Comparison of ENCODE assay signal across 21 cellular contexts in the genomic region with DNA sequence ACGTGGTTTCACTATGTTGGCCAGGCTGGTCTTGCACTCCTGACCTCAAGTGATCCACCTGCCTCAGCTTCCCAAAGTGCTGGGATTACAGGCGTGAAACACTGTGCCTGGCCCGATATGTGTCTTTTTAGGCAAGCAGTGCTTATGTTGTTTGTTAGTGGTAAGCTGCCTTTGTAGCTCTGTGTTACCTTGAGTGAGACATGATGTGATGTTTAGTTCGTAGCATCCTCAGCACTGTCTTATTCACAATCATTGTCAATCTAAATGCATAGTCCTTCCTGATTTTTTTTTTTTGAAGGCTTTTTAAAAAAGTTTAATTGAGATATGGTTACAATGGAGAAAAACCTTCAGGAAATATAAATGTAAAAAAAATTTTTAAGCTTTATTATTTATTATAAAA. TPM values are rescaled to one million over a fixed set of nuclear protein-coding genes. Genes with fewer than 3 reads are reported as not detected.
DNase-seq lines count a peak whose midpoint lies in the region; ATAC-seq, FAIRE-seq and TF ChIP-seq lines count a peak whose summit lies in the region.
"Had no signal": no experiment of that assay in that cellular context is flagged by ENCODE, and none has a peak within 500 bp of the region (broad histone marks: within the 10 kb centered on the region; RNA-seq: fewer than 3 reads in every experiment).

No MANE protein-coding gene starts in this region.

- H3K4me2 ChIP-seq in GM23338, result no peak overlapping the region
- no peak overlapping the region for H3K4me2 ChIP-seq in IMR-90 (ENCODE audit: low read depth, low read length)
- no peak overlapping the region for H3K4me2 ChIP-seq in GM12878 (ENCODE audit: control insufficient read depth, insufficient read depth)
- H3K4me2 ChIP-seq: A549; BLaER1 treated with 17β-estradiol and CSF1 and Interleukin-3, amounts not matched to agents 10 nM and 100 nM had no signal

- H3K4me1 Mint-ChIP-seq in GM23338, result peaks cover 5% of the 10 kb centered on the region
- peaks cover 4% of the 10 kb centered on the region for H3K4me1 Mint-ChIP-seq in activated naive CD4-positive, alpha-beta T cell treated with anti-CD3 and anti-CD28 coated beads for 36 hours (ENCODE audit: low read depth)
- peaks cover 1% of the 10 kb centered on the region for H3K4me1 Mint-ChIP-seq in endodermal cell

- no peaks in the 10 kb centered on the region for H3K9me2 ChIP-seq in GM23338 (ENCODE audit: insufficient read depth)

- H3K4me3 ChIP-seq in GM23338, result no peak overlapping the region
- no peak overlapping the region for H3K4me3 ChIP-seq in IMR-90 (ENCODE audit: insufficient read depth, low read depth, low read length)
- no peak overlapping the region for H3K4me3 ChIP-seq in GM12878
- no peak overlapping the region for H3K4me3 ChIP-seq in tibial nerve
- H3K4me3 ChIP-seq in endodermal cell (ENCODE audit: low read length), result no peak overlapping the region
- H3K4me3 ChIP-seq: A549; BLaER1 treated with 17β-estradiol and CSF1 and Interleukin-3, amounts not matched to agents 10 nM and 100 nM had no signal

- no peak overlapping the region for H3K9ac ChIP-seq in IMR-90 (ENCODE audit: low read depth, low read length)
- H3K9ac ChIP-seq in GM12878 (ENCODE audit: control insufficient read depth, insufficient read depth, low read length), result no peak overlapping the region
- no peak overlapping the region for H3K9ac ChIP-seq in endodermal cell (ENCODE audit: extremely low read depth, low read length, poor library complexity, severe bottlenecking)
- H3K9ac ChIP-seq: BLaER1 treated with 17β-estradiol and CSF1 and Interleukin-3, amounts not matched to agents 10 nM and 100 nM had no signal

- H3K9me1 ChIP-seq in IMR-90 (ENCODE audit: insufficient read depth, low read length), result peaks cover 12% of the 10 kb centered on the region; the same call in 1 of the 2 replicates

- TF ChIP-seq CTCF in GM23338 (conservative IDR thresholded peaks at IDR 0.05; ENCODE audit: low read depth in 2 of 2), result no peak
- TF ChIP-seq CTCF in IMR-90 (conservative IDR thresholded peaks at IDR 0.05; ENCODE audit: low read depth, low read length), result no peak
- TF ChIP-seq CTCF in GM12878 (IDR thresholded peaks at IDR 0.05 in 2 of 3, conservative IDR thresholded peaks at IDR 0.05 in 1 of 3; ENCODE audit: control insufficient read depth in 2 of 3, extremely low read depth in 1 of 3, insufficient read depth in 1 of 3, low read depth in 3 of 3, low read length in 3 of 3), result no peak
- TF ChIP-seq CTCF in tibial nerve (IDR thresholded peaks at IDR 0.05), result no peak
- TF ChIP-seq CTCF in endodermal cell (conservative IDR thresholded peaks at IDR 0.05), result no peak

- no peak overlapping the region for H2BK20ac ChIP-seq in IMR-90 (ENCODE audit: low read depth, low read length)

- SMC1A ChIA-PET in GM12878 (lab: Charles Lee; ENCODE audit: uncharacterized antibody, unreplicated experiment), result interaction anchor here (0.9 to 1.8 kb wide), 3 partner anchors 15 to 24 kb away, joined by 3 read pairs; no protein-coding TSS in a partner anchor

- no peak overlapping the region for H2BK5ac ChIP-seq in IMR-90 (ENCODE audit: low read depth, low read length, poor library complexity, severe bottlenecking)

- H2BK15ac ChIP-seq in IMR-90 (ENCODE audit: low read depth, low read length), result no peak overlapping the region

- no peaks in the 10 kb centered on the region for H3K36me3 ChIP-seq in GM23338 (ENCODE audit: insufficient read depth)
- peaks cover 2% of the 10 kb centered on the region; the same call in 1 of the 2 replicates for H3K36me3 ChIP-seq in IMR-90 (ENCODE audit: control insufficient read depth, insufficient read depth, low read length)
- 0 out of 4 replicates have a peak, but pooled peaks cover 0 to 1% of the 10 kb centered on the region in 2 experiments for H3K36me3 ChIP-seq in GM12878 (ENCODE audit: control insufficient read depth in 2 of 2, insufficient read depth in 2 of 2, low read length in 1 of 2)
- H3K36me3 ChIP-seq in tibial nerve, result no peaks in the 10 kb centered on the region
- no peaks in the 10 kb centered on the region for H3K36me3 ChIP-seq in endodermal cell (ENCODE audit: control insufficient read depth, insufficient read depth, low read length)

- in situ Hi-C loops in IMR-90 (cut with MboI; ENCODE audit: low sequenced_read_pairs), result no loop called here
- in situ Hi-C loops in GM12878 (cut with MboI), result no loop called here

- H2AK5ac ChIP-seq in IMR-90 (ENCODE audit: low read depth, low read length), result no peak overlapping the region

- TF ChIP-seq EP300 in GM12878 (IDR thresholded peaks at IDR 0.05; ENCODE audit: borderline replicate concordance in 1 of 2, control insufficient read depth in 1 of 2, low read depth in 2 of 2, low read length in 2 of 2), result no peak
- TF ChIP-seq EP300 in tibial nerve (IDR thresholded peaks at IDR 0.05), result no peak

- no peak overlapping the region for H3K27ac Mint-ChIP-seq in GM23338
- no peak overlapping the region for H3K27ac Mint-ChIP-seq in activated naive CD4-positive, alpha-beta T cell treated with anti-CD3 and anti-CD28 coated beads for 36 hours
- no peak overlapping the region for H3K27ac Mint-ChIP-seq in endodermal cell
- H3K27ac Mint-ChIP-seq: B cell; CD4-positive, alpha-beta T cell; CD8-positive, alpha-beta T cell had no signal

- dilution Hi-C loops in IMR-90 (cut with HindIII; ENCODE audit: low sequenced_read_pairs, unreplicated experiment), result no loop called here

- no peaks in the 10 kb centered on the region for H3F3A ChIP-seq in GM23338 (replicated peaks; ENCODE audit: low read depth)

- ATAC-seq in GM23338 (no peak), IMR-90 (ENCODE audit: low read depth) (no peak), GM12878 (no peak)
- ATAC-seq: A549; CD8-positive, alpha-beta T cell had no signal

- no peaks in the 10 kb centered on the region for H3K27me3 ChIP-seq in GM23338 (ENCODE audit: insufficient read depth)
- H3K27me3 ChIP-seq in IMR-90 (ENCODE audit: control insufficient read depth, insufficient read depth, low read length), result no peaks in the 10 kb centered on the region
- H3K27me3 ChIP-seq in GM12878 (replicated peaks in 1 of 2; ENCODE audit: control insufficient read depth in 2 of 2, insufficient read depth in 2 of 2, low read length in 1 of 2), result no peaks in the 10 kb centered on the region
- H3K27me3 ChIP-seq in tibial nerve, result no peaks in the 10 kb centered on the region
- no peaks in the 10 kb centered on the region for H3K27me3 ChIP-seq in endodermal cell (ENCODE audit: control insufficient read depth, insufficient read depth, low read length, poor library complexity, severe bottlenecking)
- H3K27me3 ChIP-seq: BLaER1 treated with 17β-estradiol and CSF1 and Interleukin-3, amounts not matched to agents 10 nM and 100 nM had no signal

- no peak overlapping the region for H3K4ac ChIP-seq in IMR-90 (ENCODE audit: low read depth, low read length)

- FAIRE-seq in GM12878 (lab: Jason Lieb, UNC), result peak; percentile 7
- FAIRE-seq: A549, D721Med, GM12891, GM19239 had no signal

- 0 out of 2 replicates have a peak overlapping the region, but pooled peaks have one; percentile 74 for H3K14ac ChIP-seq in IMR-90 (replicated peaks; ENCODE audit: low read depth, low read length)

- POLR2A ChIA-PET in IMR-90 (lab: Charles Lee; ENCODE audit: unreplicated experiment) (interaction anchor here (0.7 kb wide), 1 partner anchor 48 kb away, joined by 3 read pairs; no protein-coding TSS in a partner anchor), GM12878 (lab: Charles Lee) (interaction anchor here (0.9 kb wide), 1 partner anchor 33 kb away, joined by 3 read pairs; no protein-coding TSS in a partner anchor)

- peak overlapping the region; percentile 50; the same call in 1 of the 2 replicates for H3K27ac ChIP-seq in GM23338 (ENCODE audit: low read depth)
- H3K27ac ChIP-seq in IMR-90 (ENCODE audit: insufficient read depth, low read length), result no peak overlapping the region
- no peak overlapping the region for H3K27ac ChIP-seq in GM12878 (ENCODE audit: control insufficient read depth, insufficient read depth)
- H3K27ac ChIP-seq in tibial nerve, result no peak overlapping the region
- no peak overlapping the region for H3K27ac ChIP-seq in endodermal cell (ENCODE audit: low read depth, low read length)
- H3K27ac ChIP-seq: 22Rv1; A549; BLaER1 treated with 17β-estradiol and CSF1 and Interleukin-3, amounts not matched to agents 10 nM and 100 nM; C4-2B had no signal

- H3K9me3 Mint-ChIP-seq in GM23338, result no peaks in the 10 kb centered on the region
- H3K9me3 Mint-ChIP-seq in activated naive CD4-positive, alpha-beta T cell treated with anti-CD3 and anti-CD28 coated beads for 36 hours, result no peaks in the 10 kb centered on the region
- H3K9me3 Mint-ChIP-seq in endodermal cell, result no peaks in the 10 kb centered on the region
- H3K9me3 Mint-ChIP-seq: CD4-positive, alpha-beta T cell; CD8-positive, alpha-beta T cell had no signal

- H3K36me3 Mint-ChIP-seq in GM23338 (ENCODE audit: low read depth) (0 out of 3 replicates have a peak, but pooled peaks cover 11% of the 10 kb centered on the region), endodermal cell (ENCODE audit: low read depth) (peaks cover 6% of the 10 kb centered on the region)
- H3K36me3 Mint-ChIP-seq in activated naive CD4-positive, alpha-beta T cell treated with anti-CD3 and anti-CD28 coated beads for 36 hours (ENCODE audit: low read depth), result peaks cover 1% of the 10 kb centered on the region

- TF ChIP-seq RAD21 in IMR-90 (IDR thresholded peaks at IDR 0.05; ENCODE audit: low read length) (no peak), GM12878 (IDR thresholded peaks at IDR 0.05; ENCODE audit: insufficient read depth, low read depth, low read length) (no peak)

- peaks cover 43 to 75% of the 10 kb centered on the region in 2 experiments for H3K79me1 ChIP-seq in IMR-90 (ENCODE audit: low read depth in 1 of 2, low read length in 2 of 2)

- WGBS in IMR-90 (ENCODE audit: extremely low coverage in 2 of 2, insufficient read length in 1 of 2), 2 experiments, result 80% methylated on average over 1 of the region's 4 CpGs; no CpG with 5 or more reads in 1 of the 2 experiments
- 90% methylated on average over 4 of the region's 4 CpGs for WGBS in GM12878 (ENCODE audit: insufficient coverage, insufficient replicate concordance, low lambda C conversion rate, missing lambda C conversion rate)
- WGBS in tibial nerve, 2 donors, result 85 to 87% methylated on average over 4 of the region's 4 CpGs
- WGBS in endodermal cell (ENCODE audit: insufficient coverage in 1 of 2, insufficient read length in 1 of 2), 2 experiments, result 83 to 92% methylated on average over 1 to 3 of the region's 4 CpGs

- H3K4me3 Mint-ChIP-seq in GM23338, result no peak overlapping the region
- no peak overlapping the region for H3K4me3 Mint-ChIP-seq in activated naive CD4-positive, alpha-beta T cell treated with anti-CD3 and anti-CD28 coated beads for 36 hours
- H3K4me3 Mint-ChIP-seq in endodermal cell, result no peak overlapping the region
- H3K4me3 Mint-ChIP-seq: B cell; CD4-positive, alpha-beta T cell; CD8-positive, alpha-beta T cell had no signal

- H2AK9ac ChIP-seq in IMR-90 (replicated peaks; ENCODE audit: low read depth, low read length, poor library complexity), result no peak overlapping the region

- RAD21 ChIA-PET in GM12878 (lab: Charles Lee; ENCODE audit: unreplicated experiment), result no interaction called here

- H2BK120ac ChIP-seq in IMR-90 (ENCODE audit: low read depth, low read length), result no peak overlapping the region

- H3K23ac ChIP-seq in IMR-90 (ENCODE audit: low read depth, low read length), result no peak overlapping the region

- H4K5ac ChIP-seq in IMR-90 (ENCODE audit: low read depth, low read length), result no peak overlapping the region

- intact Hi-C loops in IMR-90 (cut with micrococcal nuclease) (no loop called here), GM12878 (cut with micrococcal nuclease; ENCODE audit: unreplicated experiment) (no loop called here)
- intact Hi-C loops in activated naive CD4-positive, alpha-beta T cell treated with anti-CD3 and anti-CD28 coated beads for 36 hours (cut with micrococcal nuclease), result no loop called here

- DNase-seq in GM23338 (ENCODE audit: low spot score) (no peak), IMR-90 (no peak), GM12878 (ENCODE audit: low read depth, low spot score) (no peak), tibial nerve (ENCODE audit: low spot score in 2 of 2) (no peak), endodermal cell (no peak)
- no peak for DNase-seq in activated naive CD4-positive, alpha-beta T cell treated with anti-CD3 and anti-CD28 coated beads for 36 hours
- DNase-seq: AML-193; Caco-2; Calu3; CD4-positive, alpha-beta T cell; CD8-positive, alpha-beta T cell; DMS79 treated with DMSO at 0.1 percent for 48 hours; GDM1 had no signal

- no peak overlapping the region for H2AFZ ChIP-seq in GM23338
- H2AFZ ChIP-seq in IMR-90 (replicated peaks; ENCODE audit: low read length, poor library complexity), result no peak overlapping the region
- H2AFZ ChIP-seq in GM12878 (ENCODE audit: control insufficient read depth, low read depth, low read length), result no peak overlapping the region

- H4K20me1 ChIP-seq in GM23338 (replicated peaks; ENCODE audit: insufficient read depth) (no peaks in the 10 kb centered on the region; the same call in none of the 2 replicates), IMR-90 (ENCODE audit: insufficient read depth, low read length) (peaks cover 7% of the 10 kb centered on the region; the same call in 1 of the 2 replicates), GM12878 (ENCODE audit: control insufficient read depth, insufficient read depth) (no peaks in the 10 kb centered on the region)

- H3K4me1 ChIP-seq in GM23338 (ENCODE audit: insufficient read depth) (0 out of 2 replicates have a peak, but pooled peaks cover 5% of the 10 kb centered on the region), IMR-90 (ENCODE audit: control insufficient read depth, insufficient read depth, low read length) (peaks cover 1% of the 10 kb centered on the region; the same call in 1 of the 2 replicates), GM12878 (ENCODE audit: control insufficient read depth, insufficient read depth, low read length) (no peaks in the 10 kb centered on the region), tibial nerve (no peaks in the 10 kb centered on the region), endodermal cell (ENCODE audit: control insufficient read depth, insufficient read depth, low read length) (no peaks in the 10 kb centered on the region)
- H3K4me1 ChIP-seq: BLaER1 treated with 17β-estradiol and CSF1 and Interleukin-3, amounts not matched to agents 10 nM and 100 nM; Caco-2 had no signal

- H3K9me3 ChIP-seq in IMR-90 (ENCODE audit: control insufficient read depth, insufficient read depth, low read length) (no peaks in the 10 kb centered on the region), GM12878 (replicated peaks; ENCODE audit: control insufficient read depth, insufficient read depth, low read length) (no peaks in the 10 kb centered on the region; the same call in 2 of the 3 replicates), tibial nerve (no peaks in the 10 kb centered on the region), endodermal cell (ENCODE audit: control insufficient read depth, low read length) (no peaks in the 10 kb centered on the region)
- H3K9me3 ChIP-seq: A549, Caco-2 had no signal

- TF ChIP-seq POLR2A in IMR-90 (IDR thresholded peaks at IDR 0.05; ENCODE audit: low read depth, low read length), result no peak
- TF ChIP-seq POLR2A in GM12878 (IDR thresholded peaks at IDR 0.05; ENCODE audit: low read depth, low read length), result no peak
- no peak for TF ChIP-seq POLR2A in tibial nerve (IDR thresholded peaks at IDR 0.05)

- H3K18ac ChIP-seq in IMR-90 (ENCODE audit: low read depth, low read length), result no peak overlapping the region

- H4K91ac ChIP-seq in IMR-90 (ENCODE audit: insufficient read depth, low read depth, low read length), result no peak overlapping the region

- CTCF ChIA-PET in IMR-90 (lab: Yijun Ruan, JAX) (interaction anchor here (0.5 kb wide), 1 partner anchor 9 kb away, joined by 5 read pairs; no protein-coding TSS in a partner anchor), GM12878 (lab: Yijun Ruan, JAX) (no interaction called here)
- CTCF ChIA-PET in activated naive CD4-positive, alpha-beta T cell treated with anti-CD3 and anti-CD28 coated beads for 36 hours (lab: Charles Lee), result interaction anchor here (0.9 to 1.2 kb wide), 2 partner anchors 38 to 127 kb away, joined by 3 to 5 read pairs; no protein-coding TSS in a partner anchor

- H3K79me2 ChIP-seq in GM23338 (replicated peaks; ENCODE audit: insufficient read depth) (peaks cover 82% of the 10 kb centered on the region), GM12878 (ENCODE audit: control insufficient read depth, insufficient read depth, low read length) (no peaks in the 10 kb centered on the region; the same call in none of the 2 replicates)

- peaks cover 2% of the 10 kb centered on the region for H3K27me3 Mint-ChIP-seq in GM23338 (ENCODE audit: insufficient read depth, low read depth, poor library complexity)
- no peaks in the 10 kb centered on the region for H3K27me3 Mint-ChIP-seq in activated naive CD4-positive, alpha-beta T cell treated with anti-CD3 and anti-CD28 coated beads for 36 hours (ENCODE audit: low read depth)
- no peaks in the 10 kb centered on the region for H3K27me3 Mint-ChIP-seq in endodermal cell (ENCODE audit: insufficient read depth)
- H3K27me3 Mint-ChIP-seq: B cell; CD4-positive, alpha-beta T cell had no signal

- no peak overlapping the region for H3K56ac ChIP-seq in IMR-90 (ENCODE audit: extremely low read depth, insufficient read depth, low read length)

- H4K8ac ChIP-seq in IMR-90 (ENCODE audit: low read depth in 2 of 2, low read length in 2 of 2), result no peak overlapping the region

- BruUV-seq in IMR-90 (replicated peaks; lab: Mats Ljungman, UMichigan) (no TSS peak), GM12878 (replicated peaks; lab: Mats Ljungman, UMichigan) (no TSS peak)

RNA-seq across cellular contexts. Expression of a gene that starts 45.5 kb away (rescaled TPM):
- 77.7 and 80.3 TPM in 2 replicates for total RNA-seq in GM23338 (2014; rRNA removed; shearing (Covaris generic))
- polyA plus RNA-seq in GM23338 (2016; fragmentation: Nextera tagmentation; extraction: Ambion mirVana), result 35.1 and 37.6 TPM in 2 replicates
- 47.5 and 48.6 TPM in 2 replicates for total RNA-seq in IMR-90 (2012; rRNA removed)
- 24.7 and 27.0 TPM in 2 replicates for polyA plus RNA-seq in IMR-90 (2012; rRNA removed)
- polyA plus RNA-seq in IMR-90 (2012; cell fraction: cytosol; rRNA removed), result 8.7 and 18.7 TPM in 2 replicates
- polyA plus RNA-seq in IMR-90 (2012; cell fraction: nucleus; rRNA removed; ENCODE audit: low replicate concordance), result 19.3 and 46.1 TPM in 2 replicates
- total RNA-seq in GM12878 (2013; cell fraction: nucleolus; rRNA removed), result 67.3 and 73.2 TPM in 2 replicates
- 39.3 and 42.9 TPM in 2 replicates for total RNA-seq in GM12878 (2014; rRNA removed)
- 51.7 and 55.0 TPM in 2 replicates for total RNA-seq in GM12878 (2014; rRNA removed; fragmentation: Illumina TruSeq; extraction: Trizol)
- 45.6 and 53.2 TPM in 2 replicates for total RNA-seq in GM12878 (2021)
- 26.7 TPM for polyA plus RNA-seq in GM12878 (2011; ENCODE audit: low read depth)
- polyA plus RNA-seq in GM12878 (2011; rRNA removed), result 47.3 and 54.1 TPM in 2 replicates
- 40.4 and 42.3 TPM in 2 replicates for polyA plus RNA-seq in GM12878 (2011; cell fraction: cytosol; rRNA removed)
- polyA plus RNA-seq in GM12878 (2011; cell fraction: nucleus; rRNA removed), result 37.6 and 43.1 TPM in 2 replicates
- 23.0 and 23.9 TPM in 2 replicates for polyA plus RNA-seq in GM12878 (2012)
- polyA plus RNA-seq in GM12878 (2014; fragmentation: Illumina TruSeq; extraction: Trizol), result 52.0 and 64.1 TPM in 2 replicates
- polyA plus RNA-seq in GM12878 (2014; fragmentation: Nextera tagmentation; extraction: Ambion mirVana), result 10 to 100 TPM; 26.3 to 48.8 TPM
- polyA plus RNA-seq in GM12878 (2014; rRNA removed), result 41.6 and 42.6 TPM in 2 replicates
- 10 to 100 TPM; 46.6 to 51.7 TPM for polyA plus RNA-seq in GM12878 (2016; fragmentation: Nextera tagmentation; extraction: Ambion mirVana)
- polyA minus RNA-seq in GM12878 (2011; rRNA and poly(A)+ RNA removed), result 56.5 and 59.0 TPM in 2 replicates
- 11.1 and 20.9 TPM in 2 replicates for polyA minus RNA-seq in GM12878 (2011; cell fraction: cytosol; rRNA and poly(A)+ RNA removed)
- polyA minus RNA-seq in GM12878 (2011; cell fraction: nucleus; rRNA and poly(A)+ RNA removed), result 17.5 and 31.8 TPM in 2 replicates
- 10 to 100 TPM; 17.3 to 26.7 (median 24.9) TPM for total RNA-seq in tibial nerve
- 10 to 100 TPM; 70.1 to 72.6 TPM for total RNA-seq in activated naive CD4-positive, alpha-beta T cell treated with anti-CD3 and anti-CD28 coated beads for 36 hours
- total RNA-seq in endodermal cell, result 10 to 100 TPM; 47.8 to 74.0 TPM
- 37.7 TPM for polyA plus RNA-seq in endodermal cell (2013, experiment 1 of 2)
- polyA plus RNA-seq in endodermal cell (2013, experiment 2 of 2), result 37.3 TPM
